ENCODE assay signal across 27 cellular contexts in genomic region chr7:28785002-28785995, GRCh38.
DNase-seq lines count a peak whose midpoint lies in the region; ATAC-seq, FAIRE-seq and TF ChIP-seq lines count a peak whose summit lies in the region.
"Had no signal": no experiment of that assay in that cellular context is flagged by ENCODE, and none has a peak within 500 bp of the region (broad histone marks: within the 10 kb centered on the region; RNA-seq: fewer than 3 reads in every experiment).

No MANE protein-coding gene starts in this region.

- H3K9me3 ChIP-seq in astrocyte (ENCODE audit: insufficient read depth, low read depth, low read length) = no peaks in the 10 kb centered on the region
- H3K9me3 ChIP-seq in small intestine (ENCODE audit: control insufficient read depth, low read depth) = no peaks in the 10 kb centered on the region
- H3K9me3 ChIP-seq: BE2C, HAP-1, left ventricle myocardium inferior, spleen, vagina had no signal

- H3K27ac ChIP-seq in astrocyte (ENCODE audit: low read depth, low read length) = no peak overlapping the region
- peak overlapping the region; percentile 47 for H3K27ac ChIP-seq in temporal lobe (ENCODE audit: low read depth, low read length)
- no peak overlapping the region for H3K27ac ChIP-seq in small intestine (ENCODE audit: low read depth in 1 of 2, low read length in 1 of 2)
- H3K27ac ChIP-seq: brain microvascular endothelial cell, left ventricle myocardium inferior, spleen, vagina had no signal

- no peaks in the 10 kb centered on the region for H3K79me2 ChIP-seq in astrocyte (ENCODE audit: insufficient read depth, low read length)

- DNase-seq in astrocyte (ENCODE audit: low read depth) (no peak), glomerular visceral epithelial cell (ENCODE audit: extremely low spot score) (peak; percentile 7), GM12891 (ENCODE audit: insufficient read length, low spot score) (no peak), small intestine (no peak)
- DNase-seq: activated CD4-positive, alpha-beta memory T cell treated with anti-CD3 and anti-CD28 coated beads, Interleukin-2, amount 10 ng/mL, durations not matched to agents 7 days and 5 days; activated CD4-positive, alpha-beta T cell treated with anti-CD3 and anti-CD28 coated beads for 1 hour; activated CD8-positive, alpha-beta memory T cell treated with anti-CD3 and anti-CD28 coated beads, Interleukin-2, amount 50 U/mL, for 4 hours; activated naive CD4-positive, alpha-beta T cell treated with anti-CD3 and anti-CD28 coated beads, Interleukin-2, amount 50 U/mL, for 16 hours; brain microvascular endothelial cell; hypothalamus; immature natural killer cell; Karpas-422; left ventricle myocardium inferior; naive B cell; NCI-H1436; SIG-M5; spleen; stimulated activated CD8-positive, alpha-beta memory T cell treated with anti-CD3 and anti-CD28 coated beads, Interleukin-4, amount 100 ng/mL, for 48 hours; SW 1271 had no signal

- FAIRE-seq in astrocyte (lab: Jason Lieb, UNC) (no peak), GM12891 (lab: Jason Lieb, UNC) (no peak), small intestine (lab: Jason Lieb, UNC) (no peak)

- H3K4me1 ChIP-seq in astrocyte (ENCODE audit: insufficient read depth, low read length) (peaks cover 7% of the 10 kb centered on the region), small intestine (ENCODE audit: control insufficient read depth in 2 of 2, insufficient read depth in 1 of 2, low read depth in 1 of 2, low read length in 1 of 2) (no peaks in the 10 kb centered on the region)
- H3K4me1 ChIP-seq: HAP-1 had no signal

- peaks cover 3% of the 10 kb centered on the region for H4K20me1 ChIP-seq in astrocyte (ENCODE audit: insufficient read depth, low read length)

- H3K36me3 Mint-ChIP-seq in astrocyte (ENCODE audit: low read depth, unreplicated experiment) = peaks cover 9% of the 10 kb centered on the region
- H3K36me3 Mint-ChIP-seq in nephron (ENCODE audit: low read depth) = no peaks in the 10 kb centered on the region
- H3K36me3 Mint-ChIP-seq: immature natural killer cell, naive B cell had no signal

- TF ChIP-seq CTCF in astrocyte (IDR thresholded peaks at IDR 0.05; ENCODE audit: insufficient read depth, low read depth, low read length) = no peak
- no peak for TF ChIP-seq CTCF in nephron (IDR thresholded peaks at IDR 0.05; ENCODE audit: unreplicated experiment in 3 of 3)

- H3K4me3 ChIP-seq in astrocyte (ENCODE audit: insufficient read depth, low read depth, low read length) (no peak overlapping the region), small intestine (ENCODE audit: low read depth in 1 of 2, low read length in 2 of 2) (no peak overlapping the region)
- H3K4me3 ChIP-seq: HAP-1, left ventricle myocardium inferior, spleen, vagina had no signal

- H3K27me3 ChIP-seq in astrocyte (ENCODE audit: insufficient read depth, low read length) (no peaks in the 10 kb centered on the region), small intestine (ENCODE audit: control insufficient read depth in 2 of 2, insufficient read depth in 2 of 2, low read length in 2 of 2) (no peaks in the 10 kb centered on the region)
- H3K27me3 ChIP-seq: BE2C, brain microvascular endothelial cell, spleen, vagina had no signal

- no peak for ATAC-seq in GM21723 (IDR thresholded peaks at IDR 0.05; ENCODE audit: unreplicated experiment)

- peak overlapping the region; percentile 51 for H3K4me2 ChIP-seq in astrocyte (ENCODE audit: low read length)

- H3K4me1 Mint-ChIP-seq in astrocyte (ENCODE audit: low read depth, unreplicated experiment) = peaks cover 33% of the 10 kb centered on the region
- peaks cover 82% of the 10 kb centered on the region for H3K4me1 Mint-ChIP-seq in nephron
- H3K4me1 Mint-ChIP-seq: activated CD4-positive, alpha-beta memory T cell treated with anti-CD3 and anti-CD28 coated beads, Interleukin-2, amount 10 ng/mL, durations not matched to agents 7 days and 5 days had no signal

- H3K4me3 Mint-ChIP-seq in astrocyte (ENCODE audit: unreplicated experiment) (no peak overlapping the region), nephron (peak overlapping the region in 1 of 3 experiments; percentile 30)
- H3K4me3 Mint-ChIP-seq: activated CD4-positive, alpha-beta memory T cell treated with anti-CD3 and anti-CD28 coated beads, Interleukin-2, amount 10 ng/mL, durations not matched to agents 7 days and 5 days; activated T-helper 1 cell treated with anti-CD3 and anti-CD28 coated beads, Interleukin-12 subunit alpha, Interleukin-12 subunit beta, Interleukin-2, Interleukin-4 antibody, amounts not matched to agents 30 ng/mL and 10 ng/mL and 1 ng/mL, durations not matched to agents 14 hours and 24 hours and 36 hours; immature natural killer cell; naive B cell; stimulated activated naive CD8-positive, alpha-beta T cell treated with anti-CD3 and anti-CD28 coated beads, Interleukin-15, Interleukin-2, amounts not matched to agents 100 ng/mL and 50 ng/mL, for 24 hours had no signal

- H2AFZ ChIP-seq in astrocyte (ENCODE audit: low read depth, low read length) = no peak overlapping the region

- peak overlapping the region; percentile 84 for H3K27ac Mint-ChIP-seq in astrocyte (ENCODE audit: unreplicated experiment)
- H3K27ac Mint-ChIP-seq in nephron = peak overlapping the region; percentile 93 to 99 (median 97)
- H3K27ac Mint-ChIP-seq: activated CD4-positive, alpha-beta memory T cell treated with anti-CD3 and anti-CD28 coated beads, Interleukin-2, amount 10 ng/mL, durations not matched to agents 7 days and 5 days; activated T-helper 1 cell treated with anti-CD3 and anti-CD28 coated beads, Interleukin-12 subunit alpha, Interleukin-12 subunit beta, Interleukin-2, Interleukin-4 antibody, amounts not matched to agents 30 ng/mL and 10 ng/mL and 1 ng/mL, durations not matched to agents 14 hours and 24 hours and 36 hours; immature natural killer cell; naive B cell; stimulated activated naive CD8-positive, alpha-beta T cell treated with anti-CD3 and anti-CD28 coated beads, Interleukin-15, Interleukin-2, amounts not matched to agents 100 ng/mL and 50 ng/mL, for 24 hours had no signal

- H3K36me3 ChIP-seq in astrocyte (ENCODE audit: insufficient read depth, low read length) (no peaks in the 10 kb centered on the region), small intestine (ENCODE audit: control insufficient read depth in 2 of 2, insufficient read depth in 2 of 2, low read length in 2 of 2) (no peaks in the 10 kb centered on the region)
- H3K36me3 ChIP-seq: BE2C, brain microvascular endothelial cell, HAP-1, left ventricle myocardium inferior, spleen, vagina had no signal

- 82 to 87% (median 83%) methylated on average over 15 of the region's 15 CpGs for WGBS in small intestine, 3 donors

- H3K27me3 Mint-ChIP-seq in astrocyte (ENCODE audit: low read depth, unreplicated experiment) (no peaks in the 10 kb centered on the region), nephron (ENCODE audit: low read depth) (peaks cover 3% of the 10 kb centered on the region)
- H3K27me3 Mint-ChIP-seq: activated CD4-positive, alpha-beta memory T cell treated with anti-CD3 and anti-CD28 coated beads, Interleukin-2, amount 10 ng/mL, durations not matched to agents 7 days and 5 days had no signal

- H3K9me3 Mint-ChIP-seq in astrocyte (ENCODE audit: unreplicated experiment) = no peaks in the 10 kb centered on the region
- H3K9me3 Mint-ChIP-seq in nephron = no peaks in the 10 kb centered on the region
- H3K9me3 Mint-ChIP-seq: activated CD4-positive, alpha-beta memory T cell treated with anti-CD3 and anti-CD28 coated beads, Interleukin-2, amount 10 ng/mL, durations not matched to agents 7 days and 5 days; activated T-helper 1 cell treated with anti-CD3 and anti-CD28 coated beads, Interleukin-12 subunit alpha, Interleukin-12 subunit beta, Interleukin-2, Interleukin-4 antibody, amounts not matched to agents 30 ng/mL and 10 ng/mL and 1 ng/mL, durations not matched to agents 14 hours and 24 hours and 36 hours; immature natural killer cell; stimulated activated naive CD8-positive, alpha-beta T cell treated with anti-CD3 and anti-CD28 coated beads, Interleukin-15, Interleukin-2, amounts not matched to agents 100 ng/mL and 50 ng/mL, for 24 hours had no signal

- H3K9ac ChIP-seq in astrocyte (ENCODE audit: low read length) = no peak overlapping the region

- no peak for TF ChIP-seq POLR2A in GM12891 (IDR thresholded peaks at IDR 0.05; ENCODE audit: low read depth, low read length)

TF ChIP-seq in GM12891, 5 proteins besides CTCF, POLR2A, EP300 and RAD21:
- no peak for TF ChIP-seq PAX5 (IDR thresholded peaks at IDR 0.05; ENCODE audit: insufficient read depth, low read length, severe bottlenecking)
